1 cellular context compared by ENCODE assay signal in genomic region chr5:169745441-169746146, GRCh38.
TF ChIP-seq lines count a peak whose summit lies in the region.

No MANE protein-coding gene starts in this region.

TF ChIP-seq in GM12878, 131 proteins besides CTCF, POLR2A, EP300 and RAD21 (continued from another document):
- TF ChIP-seq ZBTB40 (IDR thresholded peaks at IDR 0.05; ENCODE audit: borderline replicate concordance) (no peak), RB1 (IDR thresholded peaks at IDR 0.05; ENCODE audit: borderline replicate concordance) (no peak), HSF1 (IDR thresholded peaks at IDR 0.05; ENCODE audit: low read depth, low read length) (no peak), STAT3 (IDR thresholded peaks at IDR 0.05; ENCODE audit: low read depth, low read length) (no peak), RCOR1 (conservative IDR thresholded peaks at IDR 0.05; ENCODE audit: low read depth, low read length) (no peak), USF2 (IDR thresholded peaks at IDR 0.05; ENCODE audit: borderline replicate concordance, low read depth, low read length) (no peak), ZNF207 (IDR thresholded peaks at IDR 0.05; ENCODE audit: borderline replicate concordance) (no peak), ASH2L (IDR thresholded peaks at IDR 0.05; ENCODE audit: borderline replicate concordance, low read depth) (no peak), WRNIP1 (IDR thresholded peaks at IDR 0.05; ENCODE audit: borderline replicate concordance, low read depth, low read length) (no peak), BCLAF1 (IDR thresholded peaks at IDR 0.05) (no peak), CEBPB (IDR thresholded peaks at IDR 0.05; ENCODE audit: borderline replicate concordance in 1 of 2, low read depth in 2 of 2, low read length in 2 of 2) (no peak), BRCA1 (IDR thresholded peaks at IDR 0.05; ENCODE audit: low read depth, low read length) (no peak)
